8 cellular contexts compared by ENCODE assay signal in the genomic region with DNA sequence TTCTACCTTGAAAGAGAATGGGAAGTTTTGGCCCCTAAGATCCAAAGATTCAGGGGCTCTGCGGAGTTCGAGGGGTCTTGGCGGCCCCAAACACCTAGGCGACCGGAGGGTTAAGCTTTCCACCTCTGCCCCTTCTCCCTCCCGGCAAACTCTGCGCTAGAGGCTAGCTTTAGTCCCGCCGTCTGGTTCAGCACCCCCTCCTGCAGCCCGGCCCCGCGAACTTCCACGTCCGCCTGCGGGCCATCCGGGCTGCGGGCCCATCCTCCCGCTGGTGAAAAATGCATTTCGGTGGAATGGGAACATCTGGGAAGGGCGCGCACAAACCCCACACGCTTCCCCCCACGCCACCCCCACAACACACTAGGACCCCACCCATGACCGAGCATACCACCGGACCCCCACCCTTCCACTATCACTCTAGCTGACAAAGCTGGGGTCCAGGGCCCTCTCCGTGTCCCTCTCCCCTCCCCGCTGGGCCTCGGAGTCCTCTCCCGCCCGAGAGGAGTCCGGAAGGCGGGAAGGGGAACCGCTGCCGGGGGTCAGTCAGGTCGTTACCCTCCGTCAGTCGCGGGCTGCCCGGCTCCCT. TPM values are rescaled to one million over a fixed set of nuclear protein-coding genes. Genes with fewer than 3 reads are reported as not detected.
DNase-seq lines count a peak whose midpoint lies in the region; ATAC-seq, FAIRE-seq and TF ChIP-seq lines count a peak whose summit lies in the region.

No MANE protein-coding gene starts in this region.

- H3K36me3 Mint-ChIP-seq in naive thymus-derived CD4-positive, alpha-beta T cell: peaks cover 0 to 14% (median 7%) of the 10 kb centered on the region in 5 donors

- POLR2A ChIA-PET in naive thymus-derived CD4-positive, alpha-beta T cell (lab: Charles Lee): no interaction called here

- peaks cover 27 to 75% of the 10 kb centered on the region in 2 donors for H3K27me3 ChIP-seq in naive thymus-derived CD4-positive, alpha-beta T cell (ENCODE audit: control insufficient read depth in 2 of 2, insufficient read depth in 2 of 2, low read length in 2 of 2)

- H3K4me3 ChIP-seq in NB4 (ENCODE audit: low read depth, low read length): peak overlapping the region; percentile 36
- H3K4me3 ChIP-seq in choroid plexus epithelial cell (ENCODE audit: low read depth, low read length): peak overlapping the region; percentile 25
- no peak overlapping the region for H3K4me3 ChIP-seq in naive thymus-derived CD4-positive, alpha-beta T cell (ENCODE audit: low read length)
- no peak overlapping the region for H3K4me3 ChIP-seq in kidney (ENCODE audit: low read length in 2 of 2)

- ATAC-seq in naive thymus-derived CD4-positive, alpha-beta T cell: no peak
- no peak for ATAC-seq in GM21515 (IDR thresholded peaks at IDR 0.05; ENCODE audit: unreplicated experiment)

- CTCF ChIA-PET in naive thymus-derived CD4-positive, alpha-beta T cell (lab: Charles Lee): interaction anchor here (0.6 kb wide), 1 partner anchor 14 kb away, joined by 3 read pairs; no protein-coding TSS in a partner anchor

- no peak overlapping the region for H3K9ac ChIP-seq in kidney (ENCODE audit: low read length in 2 of 2)

- no peak for TF ChIP-seq POLR2A in NB4 (IDR thresholded peaks at IDR 0.05; ENCODE audit: extremely low read depth, insufficient read length)

- H3K27ac ChIP-seq in naive thymus-derived CD4-positive, alpha-beta T cell (ENCODE audit: low read depth, low read length): no peak overlapping the region
- no peak overlapping the region for H3K27ac ChIP-seq in kidney (ENCODE audit: low read depth in 2 of 2, low read length in 2 of 2)

- no peaks in the 10 kb centered on the region for H3K9me3 ChIP-seq in naive thymus-derived CD4-positive, alpha-beta T cell (ENCODE audit: control insufficient read depth in 2 of 3, low read length in 3 of 3)
- H3K9me3 ChIP-seq in kidney (ENCODE audit: control insufficient read depth in 1 of 2, low read length in 2 of 2): no peaks in the 10 kb centered on the region

- H3K4me1 Mint-ChIP-seq in naive thymus-derived CD4-positive, alpha-beta T cell: peaks cover 39 to 69% (median 54%) of the 10 kb centered on the region in 7 donors

- H3K36me3 ChIP-seq in naive thymus-derived CD4-positive, alpha-beta T cell (ENCODE audit: control insufficient read depth in 2 of 3, insufficient read depth in 3 of 3, low read length in 3 of 3): peaks cover 0 to 2% (median 0%) of the 10 kb centered on the region in 3 experiments
- no peaks in the 10 kb centered on the region for H3K36me3 ChIP-seq in kidney (ENCODE audit: control insufficient read depth in 1 of 2, insufficient read depth in 2 of 2, low read length in 2 of 2)

- H3K27ac Mint-ChIP-seq in naive thymus-derived CD4-positive, alpha-beta T cell: peak overlapping the region in 2 of 9 donors; percentile 69 to 81

- TF ChIP-seq CTCF in NB4 (IDR thresholded peaks at IDR 0.05; ENCODE audit: low read depth, low read length) (no peak), choroid plexus epithelial cell (conservative IDR thresholded peaks at IDR 0.05; ENCODE audit: low read depth, low read length) (no peak), kidney (IDR thresholded peaks at IDR 0.05; ENCODE audit: borderline replicate concordance, extremely low read depth, insufficient read depth) (no peak)

- peaks cover 79 to 93% (median 86%) of the 10 kb centered on the region in 5 donors for H3K27me3 Mint-ChIP-seq in naive thymus-derived CD4-positive, alpha-beta T cell

- no peak for FAIRE-seq in kidney (lab: Jason Lieb, UNC)

- H3K4me1 ChIP-seq in naive thymus-derived CD4-positive, alpha-beta T cell (ENCODE audit: control insufficient read depth in 2 of 2, insufficient read depth in 2 of 2, low read length in 2 of 2): peaks cover 27 to 29% of the 10 kb centered on the region in 2 donors
- H3K4me1 ChIP-seq in kidney (ENCODE audit: control insufficient read depth in 1 of 2, insufficient read depth in 1 of 2, low read depth in 1 of 2, low read length in 2 of 2): peaks cover 0 to 14% of the 10 kb centered on the region in 2 donors

- peaks cover 0 to 46% (median 17%) of the 10 kb centered on the region in 11 donors for H3K9me3 Mint-ChIP-seq in naive thymus-derived CD4-positive, alpha-beta T cell

- intact Hi-C loops in naive thymus-derived CD4-positive, alpha-beta T cell (cut with micrococcal nuclease): loop anchor here (5.0 to 10.0 kb wide), 3 partner anchors 928 to 1430 kb away; a partner anchor contains a TSS
- intact Hi-C loops in kidney (cut with DNase I): no loop called here

- H3K4me3 Mint-ChIP-seq in naive thymus-derived CD4-positive, alpha-beta T cell: peak overlapping the region; percentile 48 to 90 (median 71)

- DNase-seq in GM03348 (ENCODE audit: low spot score): peak; percentile 81
- no peak for DNase-seq in NB4 (ENCODE audit: low read depth)
- no peak for DNase-seq in choroid plexus epithelial cell (ENCODE audit: low read depth)
- peak in 1 of 9 donors; percentile 23 for DNase-seq in naive thymus-derived CD4-positive, alpha-beta T cell
- no peak for DNase-seq in cerebellum (ENCODE audit: low spot score)
- DNase-seq in NCI-H187 (lab: John Stamatoyannopoulos, UW): no peak
- no peak for DNase-seq in kidney

RNA-seq across cellular contexts. Expression of a gene that starts 1.0 kb away (rescaled TPM):
- total RNA-seq in naive thymus-derived CD4-positive, alpha-beta T cell: not detected
- not detected for polyA plus RNA-seq in naive thymus-derived CD4-positive, alpha-beta T cell
- total RNA-seq in cerebellum (0.18 TPM), kidney (0.38 TPM)
- polyA plus RNA-seq in kidney (ENCODE audit: insufficient read depth, low read depth, low replicate concordance): not detected

RNA-seq across cellular contexts. Expression of a gene that starts 4.7 kb away (rescaled TPM):
- 10 to 100 TPM; 30.0 to 45.0 (median 37.4) TPM for total RNA-seq in naive thymus-derived CD4-positive, alpha-beta T cell
- 10 to 100 TPM; 34.0 to 43.1 TPM for polyA plus RNA-seq in naive thymus-derived CD4-positive, alpha-beta T cell
- total RNA-seq in cerebellum: 58.3 TPM
- total RNA-seq in kidney: 33.8 TPM
- polyA plus RNA-seq in kidney (ENCODE audit: insufficient read depth, low read depth, low replicate concordance): 14.3 TPM

Comparison
In these comparisons a context has a peak if more than half of its experiments do, and no peak if none do; other contexts are left out.
1. H3K4me3 ChIP-seq: peak in NB4 (single experiment) and choroid plexus epithelial cell (single experiment); none in naive thymus-derived CD4-positive, alpha-beta T cell (single experiment) and kidney (0 of 2).